ENCODE assay signal across 10 cellular contexts in the genomic region with DNA sequence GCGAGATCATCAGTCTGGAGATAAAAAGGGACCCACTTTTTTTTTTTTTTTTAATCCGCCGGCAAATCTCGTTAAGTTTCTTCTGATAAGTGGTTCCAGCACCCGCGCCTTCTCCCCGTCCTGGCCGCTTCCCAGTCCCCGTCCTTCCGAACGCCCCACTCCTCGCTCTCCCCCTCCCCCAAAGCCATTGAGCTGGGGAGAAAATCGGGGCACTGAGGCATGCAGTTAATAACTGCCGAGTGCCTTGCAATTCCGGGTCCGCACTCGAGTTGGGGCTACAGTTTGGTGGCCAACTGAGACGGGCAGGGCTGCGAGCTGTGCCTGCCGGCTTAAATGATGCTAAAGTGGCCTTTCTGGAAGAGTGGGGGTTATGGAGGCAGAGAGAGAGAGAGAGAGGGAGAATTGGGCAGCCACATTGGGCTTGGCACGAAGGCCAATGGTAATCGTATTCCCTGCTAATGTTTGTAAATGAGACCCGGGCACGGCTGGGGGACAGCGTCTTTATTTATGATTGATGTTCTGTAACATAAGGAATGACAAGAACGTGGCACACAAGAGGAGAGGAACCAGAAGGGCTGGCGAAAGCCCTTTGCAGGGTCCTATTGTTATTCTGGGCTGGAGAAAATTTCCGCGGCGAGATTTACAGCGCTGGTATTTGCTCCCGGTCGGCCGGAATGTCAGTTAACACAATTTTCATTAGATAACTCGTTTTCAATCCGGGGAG. TPM values are rescaled to one million over a fixed set of nuclear protein-coding genes. Genes with fewer than 3 reads are reported as not detected.
DNase-seq lines count a peak whose midpoint lies in the region; ATAC-seq and TF ChIP-seq lines count a peak whose summit lies in the region.
"Had no signal": no experiment of that assay in that cellular context is flagged by ENCODE, and none has a peak within 500 bp of the region (broad histone marks: within the 10 kb centered on the region; RNA-seq: fewer than 3 reads in every experiment).

No MANE protein-coding gene starts in this region.

- H3K9me3 Mint-ChIP-seq in activated CD8-positive, alpha-beta T cell treated with anti-CD3 and anti-CD28 coated beads for 36 hours, result no peaks in the 10 kb centered on the region

- intact Hi-C loops in activated CD8-positive, alpha-beta T cell treated with anti-CD3 and anti-CD28 coated beads for 36 hours (cut with micrococcal nuclease), result no loop called here

- no peaks in the 10 kb centered on the region for H3K36me3 ChIP-seq in BLaER1 treated with 17β-estradiol and CSF1 and Interleukin-3, amounts not matched to agents 10 nM and 100 nM
- H3K36me3 ChIP-seq in ES-I3 (ENCODE audit: insufficient read depth, low read length), result no peaks in the 10 kb centered on the region

- peak overlapping the region; percentile 7 for H3K4me3 Mint-ChIP-seq in activated CD8-positive, alpha-beta T cell treated with anti-CD3 and anti-CD28 coated beads for 36 hours

- peaks cover 0 to 3% (median 0%) of the 10 kb centered on the region in 11 experiments; a peak in 1 of 22 replicates for H3K9me3 ChIP-seq in BLaER1 treated with 17β-estradiol and CSF1 and Interleukin-3, amounts not matched to agents 10 nM and 100 nM (replicated peaks in 1 of 11)
- no peaks in the 10 kb centered on the region for H3K9me3 ChIP-seq in ES-I3 (ENCODE audit: control insufficient read depth, insufficient read depth, low read length)

- peaks cover 82 to 88% (median 87%) of the 10 kb centered on the region in 11 experiments for H3K27me3 ChIP-seq in BLaER1 treated with 17β-estradiol and CSF1 and Interleukin-3, amounts not matched to agents 10 nM and 100 nM

- no peak for TF ChIP-seq CTCF in activated CD8-positive, alpha-beta T cell treated with anti-CD3 and anti-CD28 coated beads for 36 hours (IDR thresholded peaks at IDR 0.05)

- ATAC-seq in activated CD8-positive, alpha-beta T cell treated with anti-CD3 and anti-CD28 coated beads for 36 hours, result no peak
- no peak for ATAC-seq in GM18867 (IDR thresholded peaks at IDR 0.05; ENCODE audit: unreplicated experiment)
- ATAC-seq in GM21360 (IDR thresholded peaks at IDR 0.05; ENCODE audit: unreplicated experiment), result no peak

- H4K20me1 ChIP-seq in BLaER1 treated with 17β-estradiol and CSF1 and Interleukin-3, amounts not matched to agents 10 nM and 100 nM, result peaks cover 0 to 50% (median 24%) of the 10 kb centered on the region in 11 experiments; a peak in 17 of 22 replicates

- CTCF ChIA-PET in activated CD8-positive, alpha-beta T cell treated with anti-CD3 and anti-CD28 coated beads for 36 hours (lab: Charles Lee), result no interaction called here

- H3K27ac ChIP-seq in BLaER1 treated with 17β-estradiol and CSF1 and Interleukin-3, amounts not matched to agents 10 nM and 100 nM, result no peak overlapping the region

- H3K9ac ChIP-seq in BLaER1 treated with 17β-estradiol and CSF1 and Interleukin-3, amounts not matched to agents 10 nM and 100 nM, result no peak overlapping the region
- peak overlapping the region; percentile 53 for H3K9ac ChIP-seq in ES-I3 (ENCODE audit: low read depth, low read length)

- H3K36me3 Mint-ChIP-seq in activated CD8-positive, alpha-beta T cell treated with anti-CD3 and anti-CD28 coated beads for 36 hours (ENCODE audit: low read depth), result no peaks in the 10 kb centered on the region

- POLR2A ChIA-PET in activated CD8-positive, alpha-beta T cell treated with anti-CD3 and anti-CD28 coated beads for 36 hours (lab: Charles Lee), result interaction anchor here (0.6 kb wide), 1 partner anchor 498 kb away, joined by 3 read pairs; no protein-coding TSS in a partner anchor

- DNase-seq in activated CD8-positive, alpha-beta T cell treated with anti-CD3 and anti-CD28 coated beads for 36 hours, result no peak
- DNase-seq in iPS-NIHi11 (ENCODE audit: low spot score) (peak; percentile 38), 8988T (no peak), UCSD-AML1 (lab: John Stamatoyannopoulos, UW; ENCODE audit: unreplicated experiment) (no peak)
- DNase-seq: activated CD8-positive, alpha-beta memory T cell treated with anti-CD3 and anti-CD28 coated beads for 24 hours; NCI-H1930 had no signal

- peaks cover 8 to 37% (median 24%) of the 10 kb centered on the region in 10 experiments; a peak in 17 of 20 replicates for H3K4me1 ChIP-seq in BLaER1 treated with 17β-estradiol and CSF1 and Interleukin-3, amounts not matched to agents 10 nM and 100 nM
- peaks cover 24% of the 10 kb centered on the region for H3K4me1 ChIP-seq in ES-I3 (ENCODE audit: insufficient read depth, low read length)

- peak overlapping the region in 6 of 10 experiments; percentile 55 to 67 (median 63); a peak in 6 of 20 replicates for H3K4me3 ChIP-seq in BLaER1 treated with 17β-estradiol and CSF1 and Interleukin-3, amounts not matched to agents 10 nM and 100 nM

- H3K4me1 Mint-ChIP-seq in activated CD8-positive, alpha-beta T cell treated with anti-CD3 and anti-CD28 coated beads for 36 hours (ENCODE audit: low read depth), result peaks cover 17% of the 10 kb centered on the region

- H3K27ac Mint-ChIP-seq in activated CD8-positive, alpha-beta T cell treated with anti-CD3 and anti-CD28 coated beads for 36 hours, result no peak overlapping the region

- peak overlapping the region in 10 of 11 experiments; percentile 94 to 99 (median 98); a peak in 15 of 22 replicates for H3K4me2 ChIP-seq in BLaER1 treated with 17β-estradiol and CSF1 and Interleukin-3, amounts not matched to agents 10 nM and 100 nM

- peaks cover 61% of the 10 kb centered on the region for H3K27me3 Mint-ChIP-seq in activated CD8-positive, alpha-beta T cell treated with anti-CD3 and anti-CD28 coated beads for 36 hours

RNA-seq across cellular contexts. Expression of a gene that starts 1.8 kb away (rescaled TPM):
- under 1 TPM; 0.13 to 0.14 TPM for total RNA-seq in activated CD8-positive, alpha-beta T cell treated with anti-CD3 and anti-CD28 coated beads for 36 hours
